ENCODE assay signal across 24 cellular contexts in the genomic region with DNA sequence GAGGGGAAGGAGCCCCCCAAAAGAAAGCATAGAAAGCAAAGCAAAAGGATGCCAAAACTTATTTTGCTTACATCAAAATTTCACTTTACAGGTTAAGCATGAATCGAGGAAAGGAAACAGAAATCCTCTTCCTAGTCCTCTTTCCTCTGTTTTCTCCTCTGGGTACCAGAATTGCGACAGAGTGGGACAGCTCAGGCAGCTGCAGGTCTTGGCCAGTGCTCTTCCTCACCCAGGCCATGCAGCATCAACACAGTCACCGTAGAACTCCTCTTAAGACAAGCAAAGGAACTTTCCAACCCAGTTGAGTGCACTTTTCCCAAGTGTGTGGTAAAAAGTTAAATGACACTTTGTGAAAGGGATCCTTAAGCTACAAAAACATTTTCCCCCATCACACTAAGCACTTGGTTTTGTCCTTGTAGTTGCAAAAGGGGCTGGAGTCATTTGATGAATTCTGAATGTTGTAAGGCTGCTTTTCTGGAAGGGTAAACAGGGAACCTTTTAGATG. TPM values are rescaled to one million over a fixed set of nuclear protein-coding genes. Genes with fewer than 3 reads are reported as not detected.
DNase-seq lines count a peak whose midpoint lies in the region; ATAC-seq, FAIRE-seq and TF ChIP-seq lines count a peak whose summit lies in the region.
"Had no signal": no experiment of that assay in that cellular context is flagged by ENCODE, and none has a peak within 500 bp of the region (broad histone marks: within the 10 kb centered on the region; RNA-seq: fewer than 3 reads in every experiment).

No MANE protein-coding gene starts in this region.

- H3K4me1 ChIP-seq in breast epithelium (no peaks in the 10 kb centered on the region), K562 (replicated peaks in 1 of 2; ENCODE audit: control insufficient read depth in 2 of 2, insufficient read depth in 2 of 2, low read length in 2 of 2) (peaks cover 5 to 16% of the 10 kb centered on the region in 2 experiments; a peak in 3 of 5 replicates)
- H3K4me1 ChIP-seq: BLaER1, Caco-2 had no signal

- no peaks in the 10 kb centered on the region for H3K79me2 ChIP-seq in K562 (ENCODE audit: control insufficient read depth, insufficient read depth, low read length)

- TF ChIP-seq CTCF in MCF 10A (IDR thresholded peaks at IDR 0.05; ENCODE audit: unreplicated experiment), result no peak
- TF ChIP-seq CTCF in breast epithelium (IDR thresholded peaks at IDR 0.05), result no peak
- no peak for TF ChIP-seq CTCF in K562 (IDR thresholded peaks at IDR 0.05 in 2 of 3, conservative IDR thresholded peaks at IDR 0.05 in 1 of 3; ENCODE audit: insufficient read depth in 2 of 3, low read depth in 1 of 3, low read length in 3 of 3)

- H3K27me3 ChIP-seq in breast epithelium, result no peaks in the 10 kb centered on the region
- H3K27me3 ChIP-seq in K562 (ENCODE audit: control insufficient read depth in 2 of 2, insufficient read depth in 2 of 2, low read length in 2 of 2), result no peaks in the 10 kb centered on the region
- H3K27me3 ChIP-seq: BLaER1 had no signal

- TF ChIP-seq POLR2A in breast epithelium (IDR thresholded peaks at IDR 0.05) (no peak), K562 (conservative IDR thresholded peaks at IDR 0.05) (no peak)

- peaks cover 0 to 3% of the 10 kb centered on the region in 2 donors for H3K9me3 ChIP-seq in breast epithelium
- H3K9me3 ChIP-seq in K562 (replicated peaks; ENCODE audit: control insufficient read depth, insufficient read depth, low read depth, low read length), result no peaks in the 10 kb centered on the region
- H3K9me3 ChIP-seq: BLaER1, Caco-2 had no signal

- H3K4me2 ChIP-seq in K562 (ENCODE audit: insufficient read depth, low read length), result no peak overlapping the region
- H3K4me2 ChIP-seq: BLaER1 had no signal

- no peaks in the 10 kb centered on the region for H4K20me1 ChIP-seq in K562 (replicated peaks; ENCODE audit: control insufficient read depth, insufficient read depth, low read length)
- H4K20me1 ChIP-seq: BLaER1 had no signal

- POLR2A ChIA-PET in MCF 10A (lab: Yijun Ruan, JAX), result interaction anchor here (0.6 to 0.9 kb wide), 3 partner anchors 15 to 681 kb away, joined by 3 to 4 read pairs (median 3); no protein-coding TSS in a partner anchor
- POLR2A ChIA-PET in K562 (lab: Yijun Ruan, JAX), result no interaction called here

- H3K9me3 Mint-ChIP-seq in MCF 10A (ENCODE audit: unreplicated experiment), result no peaks in the 10 kb centered on the region
- H3K9me3 Mint-ChIP-seq: CD8-positive, alpha-beta T cell; H9 had no signal

- no peak overlapping the region for H3K9ac ChIP-seq in K562 (ENCODE audit: insufficient read depth in 1 of 2, low read depth in 2 of 2, low read length in 2 of 2)
- H3K9ac ChIP-seq: BLaER1 had no signal

- H3K4me3 Mint-ChIP-seq in MCF 10A (ENCODE audit: unreplicated experiment), result no peak overlapping the region
- H3K4me3 Mint-ChIP-seq: B cell; CD4-positive, CD25-positive, alpha-beta regulatory T cell; CD8-positive, alpha-beta T cell; H9; HFFc6 had no signal

- no peak for FAIRE-seq in K562 (lab: Jason Lieb, UNC)
- FAIRE-seq: A204.1, G401.6, GM12892, GM19239 had no signal

- in situ Hi-C loops in K562 (cut with MboI), result no loop called here

- 13% methylated on average over 3 of the region's 3 CpGs for WGBS in K562 (ENCODE audit: insufficient coverage, low coverage, missing lambda C conversion rate)

- no peak for DNase-seq in MCF 10A (ENCODE audit: unreplicated experiment)
- no peak for DNase-seq in breast epithelium (ENCODE audit: low spot score in 2 of 2)
- no peak for DNase-seq in K562 (ENCODE audit: extremely low read depth in 1 of 4, low spot score in 3 of 4)
- DNase-seq in sciatic nerve (ENCODE audit: low spot score), result no peak
- no peak for DNase-seq in SKM-1 treated with dmso at 0.1 percent for 144 hours (lab: John Stamatoyannopoulos, UW; ENCODE audit: unreplicated experiment)
- no peak for DNase-seq in cerebellar nuclear complex (lab: John Stamatoyannopoulos, UW)
- no peak for DNase-seq in cardiac septum (ENCODE audit: low spot score)
- DNase-seq in NAMALWA (ENCODE audit: low spot score), result no peak
- DNase-seq: Caco-2; CD4-positive, CD25-positive, alpha-beta regulatory T cell; CD8-positive, alpha-beta T cell; DMS153; DND-41; H9; HFFc6 had no signal

- H3K9me1 ChIP-seq in K562 (ENCODE audit: control insufficient read depth, insufficient read depth, low read length), result no peaks in the 10 kb centered on the region

- no peak overlapping the region for H3K27ac ChIP-seq in breast epithelium
- H3K27ac ChIP-seq in K562 (ENCODE audit: extremely low read depth, low read depth, low read length), result no peak overlapping the region
- H3K27ac ChIP-seq: 22Rv1, BLaER1, C4-2B had no signal

- no peak overlapping the region for H2AFZ ChIP-seq in K562 (ENCODE audit: low read depth, low read length)

- intact Hi-C loops in MCF 10A (cut with micrococcal nuclease) (no loop called here), breast epithelium (cut with DNase I; ENCODE audit: low total_unique reads) (no loop called here), K562 (cut with micrococcal nuclease) (loop anchor here (5.0 kb wide), 1 partner anchor 609 kb away; no protein-coding TSS in a partner anchor), sciatic nerve (cut with DNase I) (no loop called here), cardiac septum (cut with DNase I) (no loop called here)

- no peak for TF ChIP-seq EP300 in K562 (IDR thresholded peaks at IDR 0.05; ENCODE audit: low read length)

- H3K4me3 ChIP-seq in breast epithelium, result no peak overlapping the region
- no peak overlapping the region for H3K4me3 ChIP-seq in K562
- H3K4me3 ChIP-seq: BLaER1 had no signal

- no peaks in the 10 kb centered on the region for H3K36me3 Mint-ChIP-seq in MCF 10A (ENCODE audit: insufficient read depth, unreplicated experiment)
- H3K36me3 Mint-ChIP-seq: CD4-positive, CD25-positive, alpha-beta regulatory T cell; CD8-positive, alpha-beta T cell had no signal

- ATAC-seq in K562 (no peak), sciatic nerve (peak; percentile 67)
- ATAC-seq: CD8-positive, alpha-beta T cell; HCT116 had no signal

- BruUV-seq in MCF 10A (replicated peaks; lab: Mats Ljungman, UMichigan), result no TSS peak
- no TSS peak for BruUV-seq in K562 (replicated peaks; lab: Mats Ljungman, UMichigan)

- H3K27me3 Mint-ChIP-seq in MCF 10A (ENCODE audit: insufficient read depth, unreplicated experiment), result no peaks in the 10 kb centered on the region

- TF ChIP-seq RAD21 in K562 (CRISPR knock-in tag; conservative IDR thresholded peaks at IDR 0.05 in 1 of 2, IDR thresholded peaks at IDR 0.05 in 1 of 2), result no peak

- H3K4me1 Mint-ChIP-seq in MCF 10A (ENCODE audit: insufficient read depth, unreplicated experiment), result peaks cover 8% of the 10 kb centered on the region
- H3K4me1 Mint-ChIP-seq: B cell; CD4-positive, CD25-positive, alpha-beta regulatory T cell had no signal

- H3K36me3 ChIP-seq in breast epithelium (no peaks in the 10 kb centered on the region), K562 (ENCODE audit: control insufficient read depth, insufficient read depth, low read length) (no peaks in the 10 kb centered on the region)
- H3K36me3 ChIP-seq: BLaER1 had no signal

- CTCF ChIA-PET in MCF 10A (lab: Yijun Ruan, JAX), result interaction anchor here (2.9 kb wide), 1 partner anchor 16 kb away, joined by 9 read pairs; no protein-coding TSS in a partner anchor
- CTCF ChIA-PET in K562 (lab: Yijun Ruan, JAX; ENCODE audit: low intra/inter-chr PET ratio), result no interaction called here

- H3K27ac Mint-ChIP-seq in MCF 10A (ENCODE audit: low read depth, unreplicated experiment), result peak overlapping the region; percentile 41
- H3K27ac Mint-ChIP-seq: B cell; CD4-positive, CD25-positive, alpha-beta regulatory T cell; CD8-positive, alpha-beta T cell; H9; HFFc6 had no signal

RNA-seq across cellular contexts. Expression of gene MEX3B, which starts 45.9 kb away (rescaled TPM):
- total RNA-seq in MCF 10A (2022), result 4.6 and 5.3 TPM in 2 replicates
- total RNA-seq in breast epithelium, result 1 to 10 TPM in 2 of 3 donors, under 1 TPM in 1; 0.98 to 2.3 (median 2.2) TPM
- 8.7 and 10.8 TPM in 2 replicates for total RNA-seq in K562 (2011; cell fraction: chromatin; rRNA removed; ENCODE audit: low replicate concordance)
- total RNA-seq in K562 (2011; cell fraction: nucleolus; rRNA removed), result 11.3 and 13.3 TPM in 2 replicates
- total RNA-seq in K562 (2011; cell fraction: nucleoplasm; rRNA removed), result 8.7 TPM in 2 replicates
- 7.4 and 7.7 TPM in 2 replicates for total RNA-seq in K562 (2014; rRNA removed)
- total RNA-seq in K562 (2014; rRNA removed; fragmentation: Illumina TruSeq; extraction: Trizol), result 2.9 and 3.1 TPM in 2 replicates
- 3.6 and 4.2 TPM in 2 replicates for total RNA-seq in K562 (2015; rRNA removed; fragmentation: Illumina TruSeq; extraction: Trizol)
- total RNA-seq in K562 (2021), result 12.0 and 12.8 TPM in 2 replicates
- 7.0 TPM in 2 replicates for polyA plus RNA-seq in K562 (2011; rRNA removed)
- polyA plus RNA-seq in K562 (2011; cell fraction: cytosol; rRNA removed), result 5.5 and 16.8 TPM in 2 replicates
- polyA plus RNA-seq in K562 (2011; cell fraction: nucleus; rRNA removed), result 20.3 and 41.1 TPM in 2 replicates
- polyA plus RNA-seq in K562 (2012), result 4.9 and 6.6 TPM in 2 replicates
- polyA plus RNA-seq in K562 (2014; fragmentation: Illumina TruSeq; extraction: Trizol), result 3.0 and 6.2 TPM in 2 replicates
- 1 to 10 TPM in 1 of 2 experiments, under 1 TPM in 1; 0.94 to 1.1 TPM for polyA plus RNA-seq in K562 (2014; fragmentation: Nextera tagmentation; extraction: Ambion mirVana)
- polyA plus RNA-seq in K562 (2014; rRNA removed), result 6.9 and 8.3 TPM in 2 replicates
- 1.9 and 3.3 TPM in 2 replicates for polyA minus RNA-seq in K562 (2011; rRNA and poly(A)+ RNA removed)
- polyA minus RNA-seq in K562 (2011; cell fraction: cytosol; rRNA and poly(A)+ RNA removed), result 9.3 TPM in 2 replicates
- 11.7 and 12.2 TPM in 2 replicates for polyA minus RNA-seq in K562 (2011; cell fraction: nucleus; rRNA and poly(A)+ RNA removed)
- total RNA-seq in sciatic nerve, result 3.3 TPM
- 2.6 TPM for total RNA-seq in cardiac septum
- polyA plus RNA-seq: CD4-positive, CD25-positive, alpha-beta regulatory T cell had no signal
